In the genomic region with DNA sequence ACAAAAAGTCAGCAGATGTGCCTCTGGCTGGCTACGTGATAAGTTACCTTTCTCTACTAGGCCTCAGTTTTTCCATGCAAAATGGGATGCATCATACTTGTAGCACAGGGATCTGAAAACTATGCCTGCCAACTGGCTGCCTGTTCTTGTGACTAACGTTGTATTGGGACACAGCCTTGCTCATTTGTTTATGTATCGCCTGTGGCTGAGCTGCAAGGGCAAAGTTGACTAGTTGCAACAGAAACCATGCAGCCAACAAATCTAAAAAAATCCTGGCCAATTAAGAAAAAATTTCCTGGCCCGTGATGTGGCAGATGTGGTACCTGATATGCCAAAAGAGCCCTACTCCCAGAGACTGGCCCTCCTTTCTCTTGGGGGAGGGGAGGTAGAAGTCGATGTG, we compare ENCODE assay signal across 15 cellular contexts.
DNase-seq lines count a peak whose midpoint lies in the region; ATAC-seq, FAIRE-seq and TF ChIP-seq lines count a peak whose summit lies in the region.
"Had no signal": no experiment of that assay in that cellular context is flagged by ENCODE, and none has a peak within 500 bp of the region (broad histone marks: within the 10 kb centered on the region; RNA-seq: fewer than 3 reads in every experiment).

No MANE protein-coding gene starts in this region.

- no peaks in the 10 kb centered on the region for H3K9me3 ChIP-seq in liver (ENCODE audit: control insufficient read depth in 4 of 4, low read length in 3 of 4)
- no peaks in the 10 kb centered on the region for H3K9me3 ChIP-seq in HepG2 (ENCODE audit: low read length)
- H3K9me3 ChIP-seq in BE2C: no peaks in the 10 kb centered on the region
- H3K9me3 ChIP-seq: left ventricle myocardium inferior had no signal

- POLR2A ChIA-PET in HepG2 (lab: Yijun Ruan, JAX): no interaction called here

- TF ChIP-seq POLR2A in HepG2 (IDR thresholded peaks at IDR 0.05; ENCODE audit: insufficient read depth in 1 of 2, low read depth in 2 of 2, low read length in 2 of 2): no peak

- no peak overlapping the region for H3K4me2 ChIP-seq in HepG2 (ENCODE audit: low read depth, low read length)

- intact Hi-C loops in HepG2 (cut with micrococcal nuclease; ENCODE audit: unreplicated experiment): no loop called here

- TF ChIP-seq EP300 in HepG2 (IDR thresholded peaks at IDR 0.05; ENCODE audit: low read depth in 2 of 2, low read length in 2 of 2) (no peak), HepG2 (CRISPR knock-in tag; IDR thresholded peaks at IDR 0.05; ENCODE audit: borderline replicate concordance) (no peak)

- DNase-seq in HepG2 (ENCODE audit: low spot score): no peak
- peak; percentile 89 for DNase-seq in epithelial cell of esophagus (ENCODE audit: low read depth)
- peak; percentile 39 for DNase-seq in mucosa of gallbladder (ENCODE audit: low spot score)
- DNase-seq in medulla oblongata (ENCODE audit: extremely low spot score): no peak
- no peak for DNase-seq in BE2C
- DNase-seq in frontal cortex (ENCODE audit: low spot score in 2 of 2): no peak
- no peak for DNase-seq in activated CD8-positive, alpha-beta memory T cell treated with anti-CD3 and anti-CD28 coated beads for 24 hours
- DNase-seq: activated CD4-positive, alpha-beta T cell treated with anti-CD3 and anti-CD28 coated beads, Interleukin-2, amount 50 U/mL, for 48 hours; DND-41; glutamatergic neuron; left ventricle myocardium inferior had no signal

- H3K4me1 ChIP-seq in liver (ENCODE audit: control insufficient read depth in 4 of 4, insufficient read depth in 4 of 4, low read length in 3 of 4): peaks cover 5 to 36% (median 22%) of the 10 kb centered on the region in 4 donors
- no peaks in the 10 kb centered on the region for H3K4me1 ChIP-seq in HepG2 (ENCODE audit: insufficient read depth, low read length)
- H3K4me1 ChIP-seq in BE2C: peaks cover 6% of the 10 kb centered on the region

- WGBS in liver: 35% methylated on average over 5 of the region's 5 CpGs
- WGBS in HepG2 (ENCODE audit: low lambda C conversion rate): 7% methylated on average over 4 of the region's 5 CpGs

- no peak for ATAC-seq in HepG2

- no peak overlapping the region for H2AFZ ChIP-seq in HepG2 (ENCODE audit: low read length)

- H3K4me3 ChIP-seq in liver (ENCODE audit: low read depth in 1 of 3, low read length in 3 of 3) (no peak overlapping the region), HepG2 (replicated peaks in 1 of 3; ENCODE audit: insufficient read depth in 1 of 3, low read depth in 2 of 3, low read length in 3 of 3) (no peak overlapping the region), epithelial cell of esophagus (ENCODE audit: low read length) (no peak overlapping the region), BE2C (ENCODE audit: low read depth, low read length) (no peak overlapping the region)
- H3K4me3 ChIP-seq: coronary artery, left ventricle myocardium inferior had no signal

- CTCF ChIA-PET in HepG2 (lab: Yijun Ruan, JAX; ENCODE audit: low intra/inter-chr PET ratio, low total read pairs): no interaction called here

- H3K27me3 ChIP-seq in liver (ENCODE audit: control insufficient read depth in 4 of 4, insufficient read depth in 4 of 4, low read length in 3 of 4) (no peaks in the 10 kb centered on the region), HepG2 (ENCODE audit: control insufficient read depth in 1 of 2, insufficient read depth in 2 of 2, low read length in 2 of 2) (peaks cover 0 to 7% of the 10 kb centered on the region in 2 experiments; a peak in 2 of 5 replicates), BE2C (no peaks in the 10 kb centered on the region)

- TF ChIP-seq RAD21 in liver (IDR thresholded peaks at IDR 0.05): peak; percentile 12 to 60
- no peak for TF ChIP-seq RAD21 in HepG2 (CRISPR knock-in tag; IDR thresholded peaks at IDR 0.05)

- TF ChIP-seq CTCF in liver (IDR thresholded peaks at IDR 0.05; ENCODE audit: low read depth, low read length, missing input control): no peak
- no peak for TF ChIP-seq CTCF in HepG2 (CRISPR knock-in tag; IDR thresholded peaks at IDR 0.05)
- no peak for TF ChIP-seq CTCF in epithelial cell of esophagus (IDR thresholded peaks at IDR 0.05; ENCODE audit: insufficient read depth, low read depth, low read length, missing control alignments)
- no peak for TF ChIP-seq CTCF in BE2C (IDR thresholded peaks at IDR 0.05; ENCODE audit: low read depth, low read length)

- in situ Hi-C loops in HepG2 (cut with HindIII; ENCODE audit: extremely low pct_ligation_motif_present, low pct_unique_long_range_greater_than_20kb): no loop called here

- peak overlapping the region; percentile 81 to 88 for H3K27ac ChIP-seq in liver (ENCODE audit: low read depth in 1 of 2, low read length in 2 of 2)
- no peak overlapping the region for H3K27ac ChIP-seq in HepG2 (ENCODE audit: extremely low read length, insufficient read depth, low read length)
- H3K27ac ChIP-seq: 22Rv1, coronary artery, left ventricle myocardium inferior had no signal

- no TSS peak for BruUV-seq in HepG2 (replicated peaks; lab: Mats Ljungman, UMichigan)

- FAIRE-seq in HepG2 (lab: Jason Lieb, UNC): no peak
- FAIRE-seq in frontal cortex (lab: Jason Lieb, UNC): no peak
- FAIRE-seq: GM18507 had no signal

- no peaks in the 10 kb centered on the region for H4K20me1 ChIP-seq in HepG2 (ENCODE audit: insufficient read depth, low read length)

- H3K9ac ChIP-seq in liver (ENCODE audit: low read depth in 1 of 2, low read length in 2 of 2) (no peak overlapping the region), HepG2 (ENCODE audit: insufficient read depth, low read depth, low read length) (no peak overlapping the region)

- no peaks in the 10 kb centered on the region for H3K79me2 ChIP-seq in HepG2 (ENCODE audit: insufficient read depth, low read length)

- H3K36me3 ChIP-seq in liver (ENCODE audit: control insufficient read depth in 4 of 4, insufficient read depth in 3 of 4, low read depth in 1 of 4, low read length in 3 of 4) (no peaks in the 10 kb centered on the region), HepG2 (replicated peaks in 1 of 2; ENCODE audit: control insufficient read depth in 1 of 2, insufficient read depth in 2 of 2, low read length in 2 of 2) (no peaks in the 10 kb centered on the region), BE2C (no peaks in the 10 kb centered on the region)
- H3K36me3 ChIP-seq: left ventricle myocardium inferior had no signal

TF ChIP-seq in liver, 16 proteins besides CTCF, POLR2A, EP300 and RAD21 (continues in another document):
- TF ChIP-seq SP1 (IDR thresholded peaks at IDR 0.05) (peak; percentile 53), FOXA2 (IDR thresholded peaks at IDR 0.05) (peak; percentile 71), GABPA (IDR thresholded peaks at IDR 0.05 in 1 of 2, conservative IDR thresholded peaks at IDR 0.05 in 1 of 2) (peak in 1 of 2 donors; percentile 41), TAF1 (conservative IDR thresholded peaks at IDR 0.05) (no peak), EGR1 (IDR thresholded peaks at IDR 0.05; ENCODE audit: low read depth in 2 of 2) (peak in 1 of 2 donors; percentile 68), ZBTB33 (IDR thresholded peaks at IDR 0.05) (peak; percentile 84), NR2F2 (IDR thresholded peaks at IDR 0.05) (peak; percentile 31), FOXA1 (IDR thresholded peaks at IDR 0.05) (peak; percentile 13)
- TF ChIP-seq, protein P1, sequence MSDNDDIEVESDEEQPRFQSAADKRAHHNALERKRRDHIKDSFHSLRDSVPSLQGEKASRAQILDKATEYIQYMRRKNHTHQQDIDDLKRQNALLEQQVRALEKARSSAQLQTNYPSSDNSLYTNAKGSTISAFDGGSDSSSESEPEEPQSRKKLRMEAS (IDR thresholded peaks at IDR 0.05): peak; percentile 91

TF ChIP-seq in HepG2, 621 proteins besides CTCF, POLR2A, EP300 and RAD21 (continues in another document):
- no peak for TF ChIP-seq ZNF256 (CRISPR knock-in tag; conservative IDR thresholded peaks at IDR 0.05)
- TF ChIP-seq, protein P2, sequence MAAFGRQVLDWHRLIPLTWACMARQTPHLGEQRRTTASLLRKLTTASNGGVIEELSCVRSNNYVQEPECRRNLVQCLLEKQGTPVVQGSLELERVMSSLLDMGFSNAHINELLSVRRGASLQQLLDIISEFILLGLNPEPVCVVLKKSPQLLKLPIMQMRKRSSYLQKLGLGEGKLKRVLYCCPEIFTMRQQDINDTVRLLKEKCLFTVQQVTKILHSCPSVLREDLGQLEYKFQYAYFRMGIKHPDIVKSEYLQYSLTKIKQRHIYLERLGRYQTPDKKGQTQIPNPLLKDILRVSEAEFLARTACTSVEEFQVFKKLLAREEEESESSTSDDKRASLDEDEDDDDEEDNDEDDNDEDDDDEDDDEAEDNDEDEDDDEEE (CRISPR knock-in tag; IDR thresholded peaks at IDR 0.05): no peak
- TF ChIP-seq SNAPC2 (CRISPR knock-in tag; IDR thresholded peaks at IDR 0.05): no peak
- no peak for TF ChIP-seq TAF1 (CRISPR knock-in tag; IDR thresholded peaks at IDR 0.05)
- no peak for TF ChIP-seq GTF2F1 (IDR thresholded peaks at IDR 0.05; ENCODE audit: low read length)
- TF ChIP-seq ZIK1 (CRISPR knock-in tag; IDR thresholded peaks at IDR 0.05; ENCODE audit: borderline replicate concordance, low read depth): no peak
- TF ChIP-seq ZNF766 (CRISPR knock-in tag; IDR thresholded peaks at IDR 0.05; ENCODE audit: borderline replicate concordance): no peak
- TF ChIP-seq, protein P3, sequence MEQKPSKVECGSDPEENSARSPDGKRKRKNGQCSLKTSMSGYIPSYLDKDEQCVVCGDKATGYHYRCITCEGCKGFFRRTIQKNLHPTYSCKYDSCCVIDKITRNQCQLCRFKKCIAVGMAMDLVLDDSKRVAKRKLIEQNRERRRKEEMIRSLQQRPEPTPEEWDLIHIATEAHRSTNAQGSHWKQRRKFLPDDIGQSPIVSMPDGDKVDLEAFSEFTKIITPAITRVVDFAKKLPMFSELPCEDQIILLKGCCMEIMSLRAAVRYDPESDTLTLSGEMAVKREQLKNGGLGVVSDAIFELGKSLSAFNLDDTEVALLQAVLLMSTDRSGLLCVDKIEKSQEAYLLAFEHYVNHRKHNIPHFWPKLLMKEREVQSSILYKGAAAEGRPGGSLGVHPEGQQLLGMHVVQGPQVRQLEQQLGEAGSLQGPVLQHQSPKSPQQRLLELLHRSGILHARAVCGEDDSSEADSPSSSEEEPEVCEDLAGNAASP (CRISPR knock-in tag; IDR thresholded peaks at IDR 0.05; ENCODE audit: borderline replicate concordance): no peak
- TF ChIP-seq, protein P4, sequence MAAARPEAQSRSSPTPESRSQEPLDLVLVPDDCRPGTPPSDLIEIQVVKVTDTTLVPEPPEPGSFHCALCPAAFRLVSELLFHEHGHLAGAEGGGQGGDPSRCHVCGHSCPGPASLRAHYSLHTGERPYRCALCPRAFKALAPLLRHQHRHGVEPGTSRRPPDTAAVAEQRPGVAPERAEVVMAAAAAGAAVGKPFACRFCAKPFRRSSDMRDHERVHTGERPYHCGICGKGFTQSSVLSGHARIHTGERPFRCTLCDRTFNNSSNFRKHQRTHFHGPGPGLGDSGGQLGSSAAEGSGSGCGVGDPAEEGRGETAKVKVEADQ (CRISPR knock-in tag; IDR thresholded peaks at IDR 0.05; ENCODE audit: borderline replicate concordance): no peak

Comparison
In these comparisons a context has a peak if more than half of its experiments do, and no peak if none do; other contexts are left out.
1. DNase-seq: peak in epithelial cell of esophagus (single experiment) and mucosa of gallbladder (single experiment); none in HepG2 (single experiment), medulla oblongata (single experiment), BE2C (single experiment), frontal cortex (0 of 2) and activated CD8-positive, alpha-beta memory T cell treated with anti-CD3 and anti-CD28 coated beads for 24 hours (single experiment).